Comparison of ENCODE assay signal across 32 cellular contexts in genomic region chr11:76005746-76006145, GRCh38.
DNase-seq lines count a peak whose midpoint lies in the region; ATAC-seq and TF ChIP-seq lines count a peak whose summit lies in the region.
"Had no signal": no experiment of that assay in that cellular context is flagged by ENCODE, and none has a peak within 500 bp of the region (broad histone marks: within the 10 kb centered on the region; RNA-seq: fewer than 3 reads in every experiment).

No MANE protein-coding gene starts in this region.

- no peak overlapping the region for H3K4me3 Mint-ChIP-seq in MCF 10A (ENCODE audit: unreplicated experiment)
- H3K4me3 Mint-ChIP-seq in osteocyte (ENCODE audit: unreplicated experiment) = no peak overlapping the region
- H3K4me3 Mint-ChIP-seq: activated CD4-positive, alpha-beta T cell treated with anti-CD3 and anti-CD28 coated beads for 36 hours; activated naive CD4-positive, alpha-beta T cell treated with anti-CD3 and anti-CD28 coated beads, Interleukin-2, amount 10 ng/mL, durations not matched to agents 7 days and 5 days; activated T-helper 17 cell treated with anti-CD3 and anti-CD28 coated beads, Interleukin-2, amount 50 U/mL, for 72 hours; brain; CD14-positive monocyte; mesothelial cell of epicardium; naive B cell; stimulated activated effector memory CD8-positive, alpha-beta T cell treated with anti-CD3 and anti-CD28 coated beads, Interleukin-12 subunit alpha, Interleukin-12 subunit beta, amount 100 ng/mL, for 72 hours; type B pancreatic cell had no signal

- intact Hi-C loops in MCF 10A (cut with micrococcal nuclease) (no loop called here), breast epithelium (cut with DNase I; ENCODE audit: low total_unique reads) (no loop called here)

- 81 to 89% methylated on average over 3 of the region's 3 CpGs for WGBS in tibial nerve, 2 donors

- CTCF ChIA-PET in MCF 10A (lab: Yijun Ruan, JAX) = no interaction called here

- H3K4me3 ChIP-seq in breast epithelium = no peak overlapping the region
- no peak overlapping the region for H3K4me3 ChIP-seq in RWPE2 (ENCODE audit: severe bottlenecking)
- H3K4me3 ChIP-seq in tibial nerve = no peak overlapping the region
- H3K4me3 ChIP-seq: adrenal gland, psoas muscle had no signal

- DNase-seq in MCF 10A (ENCODE audit: unreplicated experiment) (peak; percentile 39), breast epithelium (ENCODE audit: low spot score in 2 of 2) (no peak), RWPE2 (ENCODE audit: low spot score) (no peak), iris pigment epithelial cell (ENCODE audit: low read depth) (peak; percentile 69), occipital lobe (lab: John Stamatoyannopoulos, UW) (no peak), osteocyte (ENCODE audit: extremely low spot score, unreplicated experiment) (no peak), tibial nerve (ENCODE audit: low spot score in 2 of 2) (no peak)
- DNase-seq: activated CD4-positive, alpha-beta T cell treated with anti-CD3 and anti-CD28 coated beads for 36 hours; activated naive CD4-positive, alpha-beta T cell treated with anti-CD3 and anti-CD28 coated beads, Interleukin-2, amount 10 ng/mL, durations not matched to agents 7 days and 5 days; adrenal gland; Caco-2; DMS79; GOT3; islet precursor cell; naive B cell; NCI-H1436; NCI-H2081 treated with DMSO at 0.1 percent for 48 hours; NCI-H2227 treated with DMSO at 0.1 percent for 48 hours; psoas muscle; stimulated activated CD4-positive, alpha-beta T cell treated with anti-CD3 and anti-CD28 coated beads, Interleukin-4, amount 100 ng/mL, for 4 hours had no signal

- H3K36me3 ChIP-seq in breast epithelium (no peaks in the 10 kb centered on the region), RWPE2 (ENCODE audit: low read depth) (peaks cover 10% of the 10 kb centered on the region; the same call in 1 of the 2 replicates), tibial nerve (peaks cover 0 to 57% (median 0%) of the 10 kb centered on the region in 3 donors)
- H3K36me3 ChIP-seq: adrenal gland had no signal

- H3K27me3 Mint-ChIP-seq in MCF 10A (ENCODE audit: insufficient read depth, unreplicated experiment) = no peaks in the 10 kb centered on the region
- H3K27me3 Mint-ChIP-seq in osteocyte (ENCODE audit: unreplicated experiment) = no peaks in the 10 kb centered on the region
- H3K27me3 Mint-ChIP-seq: activated CD4-positive, alpha-beta T cell treated with anti-CD3 and anti-CD28 coated beads for 36 hours; activated naive CD4-positive, alpha-beta T cell treated with anti-CD3 and anti-CD28 coated beads, Interleukin-2, amount 10 ng/mL, durations not matched to agents 7 days and 5 days; activated T-helper 17 cell treated with anti-CD3 and anti-CD28 coated beads, Interleukin-2, amount 50 U/mL, for 72 hours; brain; naive B cell; type B pancreatic cell had no signal

- ATAC-seq in RWPE2 (ENCODE audit: low read depth) (peak; percentile 58), GM19328 (IDR thresholded peaks at IDR 0.05; ENCODE audit: unreplicated experiment) (no peak)
- ATAC-seq: activated CD4-positive, alpha-beta T cell treated with anti-CD3 and anti-CD28 coated beads for 36 hours; activated T-helper 17 cell treated with anti-CD3 and anti-CD28 coated beads, Interleukin-2, amount 50 U/mL, for 72 hours; Panc1; psoas muscle; sciatic nerve; stimulated activated effector memory CD8-positive, alpha-beta T cell treated with anti-CD3 and anti-CD28 coated beads, Interleukin-12 subunit alpha, Interleukin-12 subunit beta, amount 100 ng/mL, for 72 hours had no signal

- no peaks in the 10 kb centered on the region for H3K27me3 ChIP-seq in breast epithelium
- H3K27me3 ChIP-seq in RWPE2 (ENCODE audit: insufficient read depth, poor library complexity, severe bottlenecking) = no peaks in the 10 kb centered on the region
- no peaks in the 10 kb centered on the region for H3K27me3 ChIP-seq in tibial nerve
- H3K27me3 ChIP-seq: adrenal gland had no signal

- POLR2A ChIA-PET in MCF 10A (lab: Yijun Ruan, JAX) = no interaction called here

- no peak overlapping the region for H3K27ac ChIP-seq in breast epithelium
- peak overlapping the region; percentile 79 for H3K27ac ChIP-seq in RWPE2 (ENCODE audit: poor library complexity, severe bottlenecking)
- no peak overlapping the region for H3K27ac ChIP-seq in tibial nerve
- H3K27ac ChIP-seq: 22Rv1, adrenal gland, KMS-11, psoas muscle, VCaP had no signal

- TF ChIP-seq POLR2A in breast epithelium (IDR thresholded peaks at IDR 0.05) (no peak), tibial nerve (IDR thresholded peaks at IDR 0.05) (no peak)

- H3K4me1 ChIP-seq in breast epithelium = no peaks in the 10 kb centered on the region
- peaks cover 46% of the 10 kb centered on the region for H3K4me1 ChIP-seq in RWPE2 (ENCODE audit: insufficient read depth, poor library complexity, severe bottlenecking)
- no peaks in the 10 kb centered on the region for H3K4me1 ChIP-seq in tibial nerve
- H3K4me1 ChIP-seq: adrenal gland, Caco-2, psoas muscle had no signal

- TF ChIP-seq CTCF in MCF 10A (IDR thresholded peaks at IDR 0.05; ENCODE audit: unreplicated experiment) (no peak), breast epithelium (IDR thresholded peaks at IDR 0.05) (no peak), RWPE2 (IDR thresholded peaks at IDR 0.05; ENCODE audit: poor library complexity, severe bottlenecking) (no peak), osteocyte (IDR thresholded peaks at IDR 0.05) (no peak), tibial nerve (IDR thresholded peaks at IDR 0.05) (no peak)

- TF ChIP-seq EP300 in tibial nerve (IDR thresholded peaks at IDR 0.05) = no peak

- H3K9me3 Mint-ChIP-seq in MCF 10A (ENCODE audit: unreplicated experiment) (peaks cover 7% of the 10 kb centered on the region), osteocyte (ENCODE audit: unreplicated experiment) (peaks cover 20% of the 10 kb centered on the region)
- H3K9me3 Mint-ChIP-seq: activated T-helper 17 cell treated with anti-CD3 and anti-CD28 coated beads, Interleukin-2, amount 50 U/mL, for 72 hours; CD14-positive monocyte had no signal

- peaks cover 5% of the 10 kb centered on the region for H3K4me1 Mint-ChIP-seq in MCF 10A (ENCODE audit: insufficient read depth, unreplicated experiment)
- H3K4me1 Mint-ChIP-seq in osteocyte (ENCODE audit: unreplicated experiment) = peaks cover 35% of the 10 kb centered on the region
- H3K4me1 Mint-ChIP-seq: activated CD4-positive, alpha-beta T cell treated with anti-CD3 and anti-CD28 coated beads for 36 hours; activated naive CD4-positive, alpha-beta T cell treated with anti-CD3 and anti-CD28 coated beads, Interleukin-2, amount 10 ng/mL, durations not matched to agents 7 days and 5 days; activated T-helper 17 cell treated with anti-CD3 and anti-CD28 coated beads, Interleukin-2, amount 50 U/mL, for 72 hours; brain; CD14-positive monocyte; mesothelial cell of epicardium; stimulated activated effector memory CD8-positive, alpha-beta T cell treated with anti-CD3 and anti-CD28 coated beads, Interleukin-12 subunit alpha, Interleukin-12 subunit beta, amount 100 ng/mL, for 72 hours had no signal

- peaks cover 11% of the 10 kb centered on the region for H3K36me3 Mint-ChIP-seq in MCF 10A (ENCODE audit: insufficient read depth, unreplicated experiment)
- H3K36me3 Mint-ChIP-seq in osteocyte (ENCODE audit: unreplicated experiment) = peaks cover 42% of the 10 kb centered on the region

- BruUV-seq in MCF 10A (replicated peaks; lab: Mats Ljungman, UMichigan) = no TSS peak

- no peak overlapping the region for H3K27ac Mint-ChIP-seq in MCF 10A (ENCODE audit: low read depth, unreplicated experiment)
- H3K27ac Mint-ChIP-seq in osteocyte (ENCODE audit: unreplicated experiment) = no peak overlapping the region
- H3K27ac Mint-ChIP-seq: activated CD4-positive, alpha-beta T cell treated with anti-CD3 and anti-CD28 coated beads for 36 hours; activated naive CD4-positive, alpha-beta T cell treated with anti-CD3 and anti-CD28 coated beads, Interleukin-2, amount 10 ng/mL, durations not matched to agents 7 days and 5 days; activated T-helper 17 cell treated with anti-CD3 and anti-CD28 coated beads, Interleukin-2, amount 50 U/mL, for 72 hours; brain; mesothelial cell of epicardium; stimulated activated effector memory CD8-positive, alpha-beta T cell treated with anti-CD3 and anti-CD28 coated beads, Interleukin-12 subunit alpha, Interleukin-12 subunit beta, amount 100 ng/mL, for 72 hours; type B pancreatic cell had no signal

- H3K9me3 ChIP-seq in breast epithelium (no peaks in the 10 kb centered on the region), RWPE2 (ENCODE audit: severe bottlenecking) (peaks cover 3% of the 10 kb centered on the region), tibial nerve (peaks cover 0 to 6% (median 2%) of the 10 kb centered on the region in 4 donors)
- H3K9me3 ChIP-seq: Caco-2 had no signal

Comparison
In these comparisons a context has a peak if more than half of its experiments do, and no peak if none do; other contexts are left out.
1. DNase-seq: peak in MCF 10A (single experiment) and iris pigment epithelial cell (single experiment); none in breast epithelium (0 of 2), RWPE2 (single experiment), occipital lobe (single experiment), osteocyte (single experiment) and tibial nerve (0 of 2).